ENCODE assay signal across 24 cellular contexts in genomic region chr2:228532233-228532632, GRCh38.
"Had no signal": no experiment of that assay in that cellular context is flagged by ENCODE, and none has a peak within 500 bp of the region (broad histone marks: within the 10 kb centered on the region; RNA-seq: fewer than 3 reads in every experiment).

No MANE protein-coding gene starts in this region.

- H2AFZ ChIP-seq: PC-9 had no signal

- H3K4me3 ChIP-seq: PC-9, Peyer's patch, SJSA1, SK-N-MC had no signal

- DNase-seq: IMR-90; KG1; NCI-H1092; NCI-H1105 treated with DMSO at 0.1 percent for 48 hours; NCI-H1417 treated with DMSO at 0.1 percent for 48 hours; NCI-H146; NCI-H1694 treated with DMSO at 0.1 percent for 48 hours; NCI-H1930; NCI-H2081; NCI-H2107; NCI-H2227 treated with DMSO at 0.1 percent for 48 hours; NCI-H510A; NCI-H524 treated with DMSO at 0.1 percent for 48 hours; NCI-H69; NCI-H774; NK-92 treated with Interleukin-12 subunit alpha and Interleukin-12 subunit beta, amount 100 ng/mL, for 24 hours; PC-9; Peyer's patch; Right ventricle myocardium superior; RPMI8226; SIG-M5 had no signal

- H3K27me3 ChIP-seq: Peyer's patch, SJSA1 had no signal

- H3K4me2 ChIP-seq: PC-9 had no signal

- ATAC-seq: HepG2 had no signal

- H3K36me3 ChIP-seq: Peyer's patch, SJSA1 had no signal

- FAIRE-seq: HepG2 had no signal

- H3K4me1 ChIP-seq: Peyer's patch, SJSA1 had no signal

- H3K27ac ChIP-seq: PC-9, Peyer's patch, SJSA1, SK-N-MC had no signal
